Comparison of ENCODE assay signal across 24 cellular contexts in the genomic region with DNA sequence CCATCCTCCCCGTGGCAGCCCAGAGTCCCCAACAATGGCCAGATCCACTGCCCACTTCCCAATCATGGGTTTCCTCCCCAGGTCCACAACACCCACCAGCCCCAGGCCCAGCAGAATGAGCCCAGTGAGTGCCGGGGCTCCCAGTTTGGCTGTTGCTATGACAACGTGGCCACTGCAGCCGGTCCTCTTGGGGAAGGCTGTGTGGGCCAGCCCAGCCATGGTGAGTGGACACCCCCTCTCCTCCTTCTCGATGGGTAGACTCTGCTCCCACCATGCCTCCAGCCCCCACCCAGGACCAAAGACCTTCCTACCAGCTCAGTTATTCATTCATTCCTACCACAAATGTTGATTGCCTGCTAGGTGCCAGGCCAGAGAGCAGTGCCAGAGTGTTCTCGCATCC. TPM values are rescaled to one million over a fixed set of nuclear protein-coding genes. Genes with fewer than 3 reads are reported as not detected.
A peak's percentile ranks its signal among the peaks of the same experiment; 100 is the strongest.
DNase-seq lines count a peak whose midpoint lies in the region; ATAC-seq, FAIRE-seq and TF ChIP-seq lines count a peak whose summit lies in the region.
"Had no signal": no experiment of that assay in that cellular context is flagged by ENCODE, and none has a peak within 500 bp of the region (broad histone marks: within the 10 kb centered on the region; RNA-seq: fewer than 3 reads in every experiment).

No MANE protein-coding gene starts in this region.

- 28% methylated on average over 6 of the region's 6 CpGs for WGBS in K562 (ENCODE audit: insufficient coverage, low coverage, missing lambda C conversion rate)
- no CpG with 5 or more reads among the region's 6 CpGs for WGBS in neuronal stem cell (ENCODE audit: extremely low coverage in 2 of 2, insufficient read length in 2 of 2, insufficient replicate concordance in 1 of 2), 2 donors
- 68 to 79% (median 76%) methylated on average over 4 to 6 of the region's 6 CpGs for WGBS in stomach, 5 donors

- DNase-seq in cardiac muscle cell (ENCODE audit: low read depth in 1 of 2, low spot score in 1 of 2): no peak
- no peak for DNase-seq in Right ventricle myocardium superior
- DNase-seq in K562 (ENCODE audit: extremely low read depth in 1 of 4, low spot score in 3 of 4): no peak
- DNase-seq in neuronal stem cell (ENCODE audit: low spot score): no peak
- DNase-seq in GOT3 (lab: John Stamatoyannopoulos, UW): no peak
- no peak for DNase-seq in HK-2 (ENCODE audit: unreplicated experiment)
- DNase-seq in stomach: no peak
- DNase-seq: CD4-positive, CD25-positive, alpha-beta regulatory T cell; GM23248; HFFc6; MV-4-11; NCI-H1105; NCI-H1436 treated with DMSO at 0.1 percent for 48 hours; NCI-H187 treated with DMSO at 0.1 percent for 48 hours; NCI-H2171 treated with DMSO at 0.1 percent for 48 hours; NCI-H345; NCI-H524; NCI-H774 had no signal

- no peak overlapping the region for H2BK120ac ChIP-seq in neuronal stem cell (ENCODE audit: low read depth, low read length)

- no peak overlapping the region for H3K4ac ChIP-seq in neuronal stem cell (ENCODE audit: low read length)

- no peak overlapping the region for H4K8ac ChIP-seq in neuronal stem cell (ENCODE audit: low read depth, low read length)

- H3K4me1 ChIP-seq in cardiac muscle cell (ENCODE audit: low read depth) (peaks cover 15% of the 10 kb centered on the region), K562 (replicated peaks in 1 of 2; ENCODE audit: control insufficient read depth in 2 of 2, insufficient read depth in 2 of 2, low read length in 2 of 2) (peaks cover 0 to 15% of the 10 kb centered on the region in 2 experiments; a peak in 2 of 5 replicates), neuronal stem cell (ENCODE audit: control insufficient read depth in 2 of 2, insufficient read depth in 1 of 2, low read depth in 1 of 2, low read length in 2 of 2) (peaks cover 10 to 13% of the 10 kb centered on the region in 2 donors), stomach (no peaks in the 10 kb centered on the region)
- H3K4me1 ChIP-seq: BLaER1, HAP-1 had no signal

- intact Hi-C loops in Right ventricle myocardium superior (cut with DNase I) (no loop called here), K562 (cut with micrococcal nuclease) (no loop called here), stomach (cut with DNase I; ENCODE audit: low total_unique reads) (no loop called here)

- POLR2A ChIA-PET in K562 (lab: Yijun Ruan, JAX): no interaction called here

- TF ChIP-seq EP300 in K562 (IDR thresholded peaks at IDR 0.05; ENCODE audit: low read length) (no peak), stomach (IDR thresholded peaks at IDR 0.05) (no peak)

- H3K14ac ChIP-seq in neuronal stem cell (ENCODE audit: low read length): peak overlapping the region; percentile 82

- CTCF ChIA-PET in K562 (lab: Yijun Ruan, JAX; ENCODE audit: low intra/inter-chr PET ratio): no interaction called here

- in situ Hi-C loops in K562 (cut with MboI): no loop called here

- H2BK15ac ChIP-seq in neuronal stem cell (ENCODE audit: low read length): no peak overlapping the region

- H2BK5ac ChIP-seq in neuronal stem cell (ENCODE audit: low read length): no peak overlapping the region

- no peak overlapping the region for H2AK5ac ChIP-seq in neuronal stem cell (ENCODE audit: low read depth, low read length)

- TF ChIP-seq CTCF in cardiac muscle cell (IDR thresholded peaks at IDR 0.05; ENCODE audit: low read depth, low read length): no peak
- no peak for TF ChIP-seq CTCF in K562 (IDR thresholded peaks at IDR 0.05 in 2 of 3, conservative IDR thresholded peaks at IDR 0.05 in 1 of 3; ENCODE audit: insufficient read depth in 2 of 3, low read depth in 1 of 3, low read length in 3 of 3)
- TF ChIP-seq CTCF in stomach (IDR thresholded peaks at IDR 0.05): no peak

- no peaks in the 10 kb centered on the region for H3K9me3 ChIP-seq in cardiac muscle cell (ENCODE audit: low read depth)
- H3K9me3 ChIP-seq in K562 (replicated peaks; ENCODE audit: control insufficient read depth, insufficient read depth, low read depth, low read length): no peaks in the 10 kb centered on the region
- H3K9me3 ChIP-seq in neuronal stem cell (replicated peaks in 1 of 2; ENCODE audit: control insufficient read depth in 2 of 2, insufficient read depth in 1 of 2, low read depth in 1 of 2, low read length in 2 of 2): no peaks in the 10 kb centered on the region
- H3K9me3 ChIP-seq in stomach: no peaks in the 10 kb centered on the region
- H3K9me3 ChIP-seq: BLaER1, HAP-1, SK-N-SH had no signal

- no peak overlapping the region for H4K91ac ChIP-seq in neuronal stem cell (ENCODE audit: low read depth, low read length, poor library complexity)

- no peak overlapping the region for H3K9ac ChIP-seq in K562 (ENCODE audit: insufficient read depth in 1 of 2, low read depth in 2 of 2, low read length in 2 of 2)
- H3K9ac ChIP-seq in neuronal stem cell (ENCODE audit: low read depth, low read length, poor library complexity): no peak overlapping the region
- H3K9ac ChIP-seq: BLaER1, GM23248, SK-N-SH had no signal

- TF ChIP-seq RAD21 in K562 (CRISPR knock-in tag; conservative IDR thresholded peaks at IDR 0.05 in 1 of 2, IDR thresholded peaks at IDR 0.05 in 1 of 2): no peak

- H2BK12ac ChIP-seq in neuronal stem cell (ENCODE audit: low read length): no peak overlapping the region

- H3K18ac ChIP-seq in neuronal stem cell (ENCODE audit: low read length): peak overlapping the region; percentile 72

- no peak overlapping the region for H3K4me3 ChIP-seq in cardiac muscle cell
- no peak overlapping the region for H3K4me3 ChIP-seq in K562
- H3K4me3 ChIP-seq in neuronal stem cell (ENCODE audit: low read length in 2 of 2): no peak overlapping the region
- no peak overlapping the region for H3K4me3 ChIP-seq in stomach
- H3K4me3 ChIP-seq: BLaER1, GM23248, HAP-1 had no signal

- H4K20me1 ChIP-seq in K562 (replicated peaks; ENCODE audit: control insufficient read depth, insufficient read depth, low read length): no peaks in the 10 kb centered on the region
- H4K20me1 ChIP-seq: BLaER1 had no signal

- H3K79me2 ChIP-seq in K562 (ENCODE audit: control insufficient read depth, insufficient read depth, low read length): no peaks in the 10 kb centered on the region

- no peak overlapping the region for H3K23ac ChIP-seq in neuronal stem cell (ENCODE audit: low read depth, low read length, poor library complexity)

- no peaks in the 10 kb centered on the region for H3K27me3 ChIP-seq in cardiac muscle cell
- H3K27me3 ChIP-seq in K562 (ENCODE audit: control insufficient read depth in 2 of 2, insufficient read depth in 2 of 2, low read length in 2 of 2): no peaks in the 10 kb centered on the region
- H3K27me3 ChIP-seq in neuronal stem cell (ENCODE audit: control insufficient read depth in 3 of 3, insufficient read depth in 3 of 3, low read depth in 1 of 3, low read length in 3 of 3): no peaks in the 10 kb centered on the region
- no peaks in the 10 kb centered on the region for H3K27me3 ChIP-seq in stomach
- H3K27me3 ChIP-seq: BLaER1 had no signal

- H3K36me3 ChIP-seq in cardiac muscle cell (no peaks in the 10 kb centered on the region), K562 (ENCODE audit: control insufficient read depth, insufficient read depth, low read length) (no peaks in the 10 kb centered on the region), neuronal stem cell (replicated peaks in 1 of 2; ENCODE audit: control insufficient read depth in 2 of 2, insufficient read depth in 2 of 2, low read length in 2 of 2) (peaks cover 0 to 20% of the 10 kb centered on the region in 2 donors), stomach (peaks cover 0 to 76% (median 29%) of the 10 kb centered on the region in 4 donors)
- H3K36me3 ChIP-seq: BLaER1 had no signal

- no peak for ATAC-seq in Right ventricle myocardium superior (ENCODE audit: poor library complexity)
- no peak for ATAC-seq in K562

- H3K79me1 ChIP-seq in neuronal stem cell (ENCODE audit: low read depth, low read length): peaks cover 2% of the 10 kb centered on the region

- TF ChIP-seq POLR2A in K562 (conservative IDR thresholded peaks at IDR 0.05) (no peak), stomach (IDR thresholded peaks at IDR 0.05) (no peak)

- FAIRE-seq in K562 (lab: Jason Lieb, UNC): no peak
- FAIRE-seq: D721Med, GM18507, RCC 7860 had no signal

- BruUV-seq in K562 (replicated peaks; lab: Mats Ljungman, UMichigan): no TSS peak

- H3K4me2 ChIP-seq in K562 (ENCODE audit: insufficient read depth, low read length) (no peak overlapping the region), neuronal stem cell (ENCODE audit: insufficient read depth, low read length, poor library complexity, severe bottlenecking) (no peak overlapping the region)
- H3K4me2 ChIP-seq: BLaER1, SK-N-SH had no signal

- H2AFZ ChIP-seq in K562 (ENCODE audit: low read depth, low read length) (no peak overlapping the region), neuronal stem cell (ENCODE audit: low read length) (peak overlapping the region; percentile 56)
- H2AFZ ChIP-seq: GM23248 had no signal

- H3K9me1 ChIP-seq in K562 (ENCODE audit: control insufficient read depth, insufficient read depth, low read length): no peaks in the 10 kb centered on the region

- H3K27ac ChIP-seq in cardiac muscle cell: peak overlapping the region; percentile 29
- no peak overlapping the region for H3K27ac ChIP-seq in K562 (ENCODE audit: extremely low read depth, low read depth, low read length)
- H3K27ac ChIP-seq in neuronal stem cell (replicated peaks; ENCODE audit: low read length): no peak overlapping the region
- no peak overlapping the region for H3K27ac ChIP-seq in stomach
- H3K27ac ChIP-seq: BLaER1, GM23248 had no signal

RNA-seq across cellular contexts. Expression of a gene that starts 23.8 kb away (rescaled TPM):
- 1.2 and 4.2 TPM in 2 replicates for total RNA-seq in cardiac muscle cell
- polyA plus RNA-seq in cardiac muscle cell: 1.7 and 2.9 TPM in 2 replicates
- 2.5 TPM for total RNA-seq in Right ventricle myocardium superior
- 34.7 and 36.1 TPM in 2 replicates for total RNA-seq in K562 (2011; cell fraction: chromatin; rRNA removed; ENCODE audit: low replicate concordance)
- total RNA-seq in K562 (2011; cell fraction: nucleolus; rRNA removed): 21.0 and 22.8 TPM in 2 replicates
- 23.0 and 23.8 TPM in 2 replicates for total RNA-seq in K562 (2011; cell fraction: nucleoplasm; rRNA removed)
- 1.3 and 1.7 TPM in 2 replicates for total RNA-seq in K562 (2014; rRNA removed)
- total RNA-seq in K562 (2014; rRNA removed; fragmentation: Illumina TruSeq; extraction: Trizol): 1.2 and 1.4 TPM in 2 replicates
- total RNA-seq in K562 (2015; rRNA removed; fragmentation: Illumina TruSeq; extraction: Trizol): 1.2 TPM in 2 replicates
- total RNA-seq in K562 (2021): 2.2 and 2.9 TPM in 2 replicates
- 2.9 and 4.2 TPM in 2 replicates for polyA plus RNA-seq in K562 (2011; rRNA removed)
- polyA plus RNA-seq in K562 (2011; cell fraction: cytosol; rRNA removed): 1.4 and 2.2 TPM in 2 replicates
- polyA plus RNA-seq in K562 (2011; cell fraction: nucleus; rRNA removed): 20.9 and 24.5 TPM in 2 replicates
- 2.8 and 5.5 TPM in 2 replicates for polyA plus RNA-seq in K562 (2012)
- polyA plus RNA-seq in K562 (2014; fragmentation: Illumina TruSeq; extraction: Trizol): 1.7 and 2.2 TPM in 2 replicates
- polyA plus RNA-seq in K562 (2014; fragmentation: Nextera tagmentation; extraction: Ambion mirVana): under 1 TPM; 0.43 to 0.56 TPM
- 3.5 and 5.5 TPM in 2 replicates for polyA plus RNA-seq in K562 (2014; rRNA removed)
- polyA minus RNA-seq in K562 (2011; rRNA and poly(A)+ RNA removed): 0.95 and 1.7 TPM in 2 replicates
- 0.55 and 1.8 TPM in 2 replicates for polyA minus RNA-seq in K562 (2011; cell fraction: cytosol; rRNA and poly(A)+ RNA removed)
- polyA minus RNA-seq in K562 (2011; cell fraction: nucleus; rRNA and poly(A)+ RNA removed): 6.7 and 8.3 TPM in 2 replicates
- 15.1 TPM for polyA plus RNA-seq in neuronal stem cell (2013, experiment 1 of 2)
- polyA plus RNA-seq in neuronal stem cell (2013, experiment 2 of 2): 15.7 TPM
- total RNA-seq in stomach: 10 to 100 TPM in 3 of 5 donors, 1 to 10 TPM in 2; 7.7 to 53.1 (median 18.0) TPM
- 1 to 10 TPM; 1.1 to 5.4 (median 2.6) TPM for polyA plus RNA-seq in stomach
- total RNA-seq: CD4-positive, CD25-positive, alpha-beta regulatory T cell had no signal
